Comparison of ENCODE assay signal across 11 cellular contexts in genomic region chr12:120388711-120389431, GRCh38. TPM values are rescaled to one million over a fixed set of nuclear protein-coding genes. Genes with fewer than 3 reads are reported as not detected.
DNase-seq lines count a peak whose midpoint lies in the region; ATAC-seq lines count a peak whose summit lies in the region.
"Had no signal": no experiment of that assay in that cellular context is flagged by ENCODE, and none has a peak within 500 bp of the region (broad histone marks: within the 10 kb centered on the region; RNA-seq: fewer than 3 reads in every experiment).

No MANE protein-coding gene starts in this region.

- peaks cover 39% of the 10 kb centered on the region for H3K27me3 Mint-ChIP-seq in activated CD4-positive, alpha-beta T cell treated with anti-CD3 and anti-CD28 coated beads, Interleukin-2, amount 10 ng/mL, durations not matched to agents 24 days and 14 days

- peak; percentile 44 for DNase-seq in Ammon's horn (ENCODE audit: low spot score)
- DNase-seq in NCI-H1417 (lab: John Stamatoyannopoulos, UW), result peak; percentile 54 to 86 (median 63)
- DNase-seq in astrocyte of the hippocampus (ENCODE audit: low read depth, low spot score), result peak; percentile 31
- DNase-seq in left colon, result no peak
- DNase-seq in HK-2 (ENCODE audit: unreplicated experiment), result no peak
- no peak for DNase-seq in HuH-7 (ENCODE audit: low spot score)
- no peak for DNase-seq in activated CD4-positive, alpha-beta T cell treated with anti-CD3 and anti-CD28 coated beads, Interleukin-2, amount 10 ng/mL, durations not matched to agents 24 days and 14 days
- DNase-seq: activated CD4-positive, CD25-positive, alpha-beta regulatory T cell treated with anti-CD3 and anti-CD28 coated beads, Interleukin-2, amount 50 U/mL, for 72 hours; stimulated activated naive CD4-positive, alpha-beta T cell had no signal

- no peaks in the 10 kb centered on the region for H3K36me3 Mint-ChIP-seq in activated CD4-positive, alpha-beta T cell treated with anti-CD3 and anti-CD28 coated beads, Interleukin-2, amount 10 ng/mL, durations not matched to agents 24 days and 14 days (ENCODE audit: low read depth)

- ATAC-seq in left colon, result peak; percentile 59
- no peak for ATAC-seq in HG02938 (IDR thresholded peaks at IDR 0.05; ENCODE audit: unreplicated experiment)

- intact Hi-C loops in left colon (cut with DNase I, micrococcal nuclease), result no loop called here
- intact Hi-C loops in activated CD4-positive, alpha-beta T cell treated with anti-CD3 and anti-CD28 coated beads, Interleukin-2, amount 10 ng/mL, durations not matched to agents 24 days and 14 days (cut with micrococcal nuclease), result no loop called here

- H3K4me3 Mint-ChIP-seq in activated CD4-positive, alpha-beta T cell treated with anti-CD3 and anti-CD28 coated beads, Interleukin-2, amount 10 ng/mL, durations not matched to agents 24 days and 14 days, result no peak overlapping the region
- H3K4me3 Mint-ChIP-seq: activated naive CD4-positive, alpha-beta T cell treated with anti-CD3 and anti-CD28 coated beads, Interleukin-2, amount 50 U/mL, for 24 hours had no signal

- H3K9me3 Mint-ChIP-seq in activated CD4-positive, alpha-beta T cell treated with anti-CD3 and anti-CD28 coated beads, Interleukin-2, amount 10 ng/mL, durations not matched to agents 24 days and 14 days, result no peaks in the 10 kb centered on the region
- H3K9me3 Mint-ChIP-seq: activated naive CD4-positive, alpha-beta T cell treated with anti-CD3 and anti-CD28 coated beads, Interleukin-2, amount 50 U/mL, for 24 hours had no signal

- H3K27ac Mint-ChIP-seq in activated CD4-positive, alpha-beta T cell treated with anti-CD3 and anti-CD28 coated beads, Interleukin-2, amount 10 ng/mL, durations not matched to agents 24 days and 14 days, result no peak overlapping the region
- H3K27ac Mint-ChIP-seq: activated naive CD4-positive, alpha-beta T cell treated with anti-CD3 and anti-CD28 coated beads, Interleukin-2, amount 50 U/mL, for 24 hours had no signal

- no peaks in the 10 kb centered on the region for H3K4me1 Mint-ChIP-seq in activated CD4-positive, alpha-beta T cell treated with anti-CD3 and anti-CD28 coated beads, Interleukin-2, amount 10 ng/mL, durations not matched to agents 24 days and 14 days

RNA-seq across cellular contexts. Expression of gene MSI1, which starts 19.9 kb away (rescaled TPM):
- total RNA-seq in left colon, result 1 to 10 TPM; 3.4 to 7.4 TPM
- 0.33 and 0.79 TPM in 2 replicates for total RNA-seq in activated CD4-positive, alpha-beta T cell treated with anti-CD3 and anti-CD28 coated beads, Interleukin-2, amount 10 ng/mL, durations not matched to agents 24 days and 14 days

RNA-seq across cellular contexts. Expression of gene COX6A1, which starts 49.0 kb away (rescaled TPM):
- 1,000 to 10,000 TPM in 1 of 2 donors, 100 to 1,000 TPM in 1; 936 to 1,140 TPM for total RNA-seq in left colon
- 362 and 363 TPM in 2 replicates for total RNA-seq in activated CD4-positive, alpha-beta T cell treated with anti-CD3 and anti-CD28 coated beads, Interleukin-2, amount 10 ng/mL, durations not matched to agents 24 days and 14 days

RNA-seq across cellular contexts. Expression of gene TRIAP1, which starts 57.3 kb away (rescaled TPM):
- 10 to 100 TPM; 14.1 to 20.1 TPM for total RNA-seq in left colon
- 54.6 and 57.5 TPM in 2 replicates for total RNA-seq in activated CD4-positive, alpha-beta T cell treated with anti-CD3 and anti-CD28 coated beads, Interleukin-2, amount 10 ng/mL, durations not matched to agents 24 days and 14 days

RNA-seq across cellular contexts. Expression of gene GATC, which starts 57.4 kb away (rescaled TPM):
- 10 to 100 TPM; 18.9 to 32.7 TPM for total RNA-seq in left colon
- total RNA-seq in activated CD4-positive, alpha-beta T cell treated with anti-CD3 and anti-CD28 coated beads, Interleukin-2, amount 10 ng/mL, durations not matched to agents 24 days and 14 days, result 34.1 and 41.0 TPM in 2 replicates

Comparison
In these comparisons a context has a peak if more than half of its experiments do, and no peak if none do; other contexts are left out.
1. DNase-seq: peak in Ammon's horn (single experiment), NCI-H1417 (3 of 3) and astrocyte of the hippocampus (single experiment); none in left colon (0 of 2), HK-2 (single experiment), HuH-7 (single experiment) and activated CD4-positive, alpha-beta T cell treated with anti-CD3 and anti-CD28 coated beads, Interleukin-2, amount 10 ng/mL, durations not matched to agents 24 days and 14 days (single experiment).